In the genomic region with DNA sequence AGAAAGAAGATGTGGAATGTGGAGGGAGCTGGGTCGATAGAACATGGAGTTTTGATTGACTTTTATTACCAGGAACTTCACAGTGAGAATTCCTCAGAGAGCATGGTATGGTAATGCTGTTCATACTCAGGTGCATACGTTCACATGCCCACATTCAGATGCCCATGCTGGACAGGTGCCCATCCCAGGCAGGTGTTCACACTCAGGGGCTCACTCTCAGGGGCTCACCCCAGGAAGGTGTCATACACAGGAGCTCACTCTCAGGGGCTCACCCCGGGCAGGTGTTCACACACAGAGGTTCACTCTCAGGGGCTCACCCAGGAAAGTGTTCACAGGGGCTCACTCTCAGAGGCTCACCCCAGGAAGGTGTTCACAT, we compare ENCODE assay signal across 1 cellular context.
TF ChIP-seq lines count a peak whose summit lies in the region.

No MANE protein-coding gene starts in this region.

TF ChIP-seq in K562, 482 proteins besides CTCF, POLR2A, EP300 and RAD21 (continued from another document):
- TF ChIP-seq, protein P1, sequence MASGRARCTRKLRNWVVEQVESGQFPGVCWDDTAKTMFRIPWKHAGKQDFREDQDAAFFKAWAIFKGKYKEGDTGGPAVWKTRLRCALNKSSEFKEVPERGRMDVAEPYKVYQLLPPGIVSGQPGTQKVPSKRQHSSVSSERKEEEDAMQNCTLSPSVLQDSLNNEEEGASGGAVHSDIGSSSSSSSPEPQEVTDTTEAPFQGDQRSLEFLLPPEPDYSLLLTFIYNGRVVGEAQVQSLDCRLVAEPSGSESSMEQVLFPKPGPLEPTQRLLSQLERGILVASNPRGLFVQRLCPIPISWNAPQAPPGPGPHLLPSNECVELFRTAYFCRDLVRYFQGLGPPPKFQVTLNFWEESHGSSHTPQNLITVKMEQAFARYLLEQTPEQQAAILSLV (tag; IDR thresholded peaks at IDR 0.05) = no peak
- no peak for TF ChIP-seq TFAP4 (CRISPR knock-in tag; IDR thresholded peaks at IDR 0.05; ENCODE audit: borderline replicate concordance)
- no peak for TF ChIP-seq CBX8 (IDR thresholded peaks at IDR 0.05; ENCODE audit: borderline replicate concordance, extremely low read depth, low read depth, low read length, poor library complexity, severe bottlenecking)
- TF ChIP-seq, protein P2, sequence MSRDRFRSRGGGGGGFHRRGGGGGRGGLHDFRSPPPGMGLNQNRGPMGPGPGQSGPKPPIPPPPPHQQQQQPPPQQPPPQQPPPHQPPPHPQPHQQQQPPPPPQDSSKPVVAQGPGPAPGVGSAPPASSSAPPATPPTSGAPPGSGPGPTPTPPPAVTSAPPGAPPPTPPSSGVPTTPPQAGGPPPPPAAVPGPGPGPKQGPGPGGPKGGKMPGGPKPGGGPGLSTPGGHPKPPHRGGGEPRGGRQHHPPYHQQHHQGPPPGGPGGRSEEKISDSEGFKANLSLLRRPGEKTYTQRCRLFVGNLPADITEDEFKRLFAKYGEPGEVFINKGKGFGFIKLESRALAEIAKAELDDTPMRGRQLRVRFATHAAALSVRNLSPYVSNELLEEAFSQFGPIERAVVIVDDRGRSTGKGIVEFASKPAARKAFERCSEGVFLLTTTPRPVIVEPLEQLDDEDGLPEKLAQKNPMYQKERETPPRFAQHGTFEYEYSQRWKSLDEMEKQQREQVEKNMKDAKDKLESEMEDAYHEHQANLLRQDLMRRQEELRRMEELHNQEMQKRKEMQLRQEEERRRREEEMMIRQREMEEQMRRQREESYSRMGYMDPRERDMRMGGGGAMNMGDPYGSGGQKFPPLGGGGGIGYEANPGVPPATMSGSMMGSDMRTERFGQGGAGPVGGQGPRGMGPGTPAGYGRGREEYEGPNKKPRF (IDR thresholded peaks at IDR 0.05; ENCODE audit: low read depth, low read length) = no peak
- TF ChIP-seq ZBTB11 (CRISPR knock-in tag; IDR thresholded peaks at IDR 0.05) = no peak
- TF ChIP-seq E2F8 (IDR thresholded peaks at IDR 0.05; ENCODE audit: low read depth, partially characterized antibody) = no peak
- TF ChIP-seq RBFOX2 (IDR thresholded peaks at IDR 0.05; ENCODE audit: low read depth, low read length) = peak; percentile 52
- TF ChIP-seq ZNF561 (CRISPR knock-in tag; conservative IDR thresholded peaks at IDR 0.05) = no peak
- no peak for TF ChIP-seq ZNF121 (CRISPR knock-in tag; conservative IDR thresholded peaks at IDR 0.05)
- no peak for TF ChIP-seq TAL1 (IDR thresholded peaks at IDR 0.05)
- no peak for TF ChIP-seq RBM17 (IDR thresholded peaks at IDR 0.05; ENCODE audit: borderline replicate concordance, low read depth, low read length)
- TF ChIP-seq ZBTB40 (IDR thresholded peaks at IDR 0.05) = peak; percentile 25
- TF ChIP-seq ZBTB40 (CRISPR knock-in tag; IDR thresholded peaks at IDR 0.05) = no peak
- TF ChIP-seq POLR2H (tag; IDR thresholded peaks at IDR 0.05; ENCODE audit: low read depth) = no peak
- 0 out of 4 replicates have a peak, but pooled peaks of 1 of the 2 experiments have one; percentile 13 for TF ChIP-seq ZNF639 (CRISPR knock-in tag; conservative IDR thresholded peaks at IDR 0.05 in 1 of 2, IDR thresholded peaks at IDR 0.05 in 1 of 2)
TF ChIP-seq in K562: peak in this region for 11.
